Comparison of ENCODE assay signal across 8 cellular contexts in the genomic region with DNA sequence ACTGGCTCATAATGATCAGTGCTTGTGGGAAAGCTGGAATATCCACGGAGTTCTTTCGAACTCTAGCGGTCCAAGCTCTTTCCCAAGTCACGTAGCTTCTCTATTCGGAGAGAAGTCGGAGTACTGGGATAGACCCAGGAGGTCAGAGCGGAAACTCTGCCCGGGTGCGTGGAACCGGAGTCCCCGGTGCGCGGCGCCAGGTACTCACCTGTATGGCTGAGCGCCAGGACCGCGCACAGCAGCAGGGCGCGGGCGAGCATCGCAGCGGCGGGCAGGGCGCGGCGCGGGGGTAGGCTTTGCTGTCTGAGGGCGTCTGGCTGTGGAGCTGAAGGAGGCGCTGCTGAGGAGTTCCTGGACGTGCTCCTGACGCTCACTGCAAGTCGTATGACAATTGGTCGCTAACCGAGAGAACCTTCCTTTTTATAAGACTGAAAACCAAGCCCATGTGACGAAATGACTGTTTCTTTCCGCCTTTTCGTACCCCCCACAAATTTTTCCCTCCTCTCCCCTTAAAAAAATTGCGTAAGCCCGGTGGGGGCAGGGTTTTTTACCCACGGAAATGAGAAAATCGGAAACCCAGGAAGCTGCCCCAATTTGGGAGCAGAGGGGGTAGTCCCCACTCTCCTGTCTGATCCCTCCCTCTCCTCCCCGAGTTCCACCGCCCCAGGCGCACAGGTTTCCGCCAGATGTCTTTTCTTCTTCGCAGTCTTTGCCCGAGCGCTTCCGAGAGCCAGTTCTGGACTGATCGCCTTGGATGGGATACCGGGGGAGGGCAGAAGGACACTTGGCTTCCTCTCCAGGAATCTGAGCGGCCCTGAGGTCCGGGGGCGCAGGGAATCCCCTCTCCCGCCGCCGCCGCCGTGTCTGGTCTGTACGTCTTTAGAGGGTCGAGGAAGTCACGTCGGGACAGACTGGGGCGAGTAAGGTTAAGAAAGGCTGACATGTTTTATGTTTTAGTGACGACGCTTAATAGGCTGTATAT. TPM values are rescaled to one million over a fixed set of nuclear protein-coding genes. Genes with fewer than 3 reads are reported as not detected.
DNase-seq lines count a peak whose midpoint lies in the region; ATAC-seq and TF ChIP-seq lines count a peak whose summit lies in the region.

A gene (minus strand): TSS at position 393 of the 982 bp plus-strand sequence. CDS start 133 bp downstream, at position 260.

- H3K27me3 ChIP-seq in HL-60 (ENCODE audit: insufficient read depth, poor library complexity, severe bottlenecking) (no peaks in the 10 kb centered on the region), adrenal gland (no peaks in the 10 kb centered on the region), heart right ventricle (peaks cover 0 to 21% (median 10%) of the 10 kb centered on the region in 7 donors), ovary (no peaks in the 10 kb centered on the region), aorta (ENCODE audit: control insufficient read depth in 1 of 2, insufficient read depth in 2 of 2, low read length in 1 of 2) (no peaks in the 10 kb centered on the region)

- peak; percentile 54 for TF ChIP-seq CTCF in HL-60 (IDR thresholded peaks at IDR 0.05; ENCODE audit: insufficient read depth, low read length)
- peak in 1 of 6 experiments; percentile 19 for TF ChIP-seq CTCF in adrenal gland (IDR thresholded peaks at IDR 0.05)
- peak in 6 of 9 donors; percentile 20 to 55 (median 46) for TF ChIP-seq CTCF in heart right ventricle (IDR thresholded peaks at IDR 0.05)
- peak in 2 of 3 donors; percentile 20 to 26 for TF ChIP-seq CTCF in ovary (IDR thresholded peaks at IDR 0.05)

- TF ChIP-seq EP300 in ovary (IDR thresholded peaks at IDR 0.05) = peak; percentile 39

- H3K36me3 ChIP-seq in adrenal gland (replicated peaks in 1 of 2) (no peaks in the 10 kb centered on the region), heart right ventricle (peaks cover 0 to 31% (median 0%) of the 10 kb centered on the region in 9 donors), ovary (no peaks in the 10 kb centered on the region), aorta (ENCODE audit: control insufficient read depth in 1 of 2, insufficient read depth in 2 of 2, low read length in 1 of 2) (no peaks in the 10 kb centered on the region)

- TF ChIP-seq POLR2A in adrenal gland (IDR thresholded peaks at IDR 0.05) (peak in 1 of 2 donors; percentile 50), ovary (IDR thresholded peaks at IDR 0.05) (peak; percentile 53)

- intact Hi-C loops in adrenal gland (cut with DNase I) (no loop called here), heart right ventricle (cut with DNase I) (loop anchor here in 1 of 10 donors (10.0 kb wide), 3 partner anchors 76 to 304 kb away; no protein-coding TSS in a partner anchor), ovary (cut with DNase I) (no loop called here), aorta (cut with DNase I) (loop anchor here (5.0 to 10.0 kb wide), 2 partner anchors 196 to 198 kb away; no protein-coding TSS in a partner anchor)

- H3K9me3 ChIP-seq in adrenal gland (replicated peaks in 1 of 3) (no peaks in the 10 kb centered on the region), heart right ventricle (no peaks in the 10 kb centered on the region), ovary (no peaks in the 10 kb centered on the region), aorta (ENCODE audit: control insufficient read depth, low read length) (no peaks in the 10 kb centered on the region)

- peak within 1 kb of the TSS; percentile 65 for H3K27ac ChIP-seq in HL-60 (replicated peaks)
- H3K27ac ChIP-seq in adrenal gland = peak within 1 kb of the TSS in 4 of 5 donors; percentile 44 to 81 (median 70)
- peak within 1 kb of the TSS; percentile 18 to 86 (median 80) for H3K27ac ChIP-seq in heart right ventricle
- H3K27ac ChIP-seq in ovary = peak within 1 kb of the TSS in 1 of 2 donors; percentile 66
- peak within 1 kb of the TSS in 1 of 2 donors; percentile 80 for H3K27ac ChIP-seq in aorta (ENCODE audit: low read depth in 1 of 2, low read length in 2 of 2)

- peak; percentile 91 for DNase-seq in COR-L47 (lab: John Stamatoyannopoulos, UW)
- DNase-seq in HL-60 (ENCODE audit: low read depth in 1 of 2, low spot score in 1 of 2) = peak; percentile 77 to 90
- DNase-seq in adrenal gland = peak; percentile 35 to 78 (median 50)
- peak; percentile 63 to 73 for DNase-seq in heart right ventricle
- DNase-seq in ovary = peak; percentile 60 to 80 (median 66)
- DNase-seq in aorta = peak; percentile 84 to 90

- ATAC-seq in GM19468 (IDR thresholded peaks at IDR 0.05; ENCODE audit: extremely low read depth, unreplicated experiment) (peak; percentile 97), heart right ventricle (peak; percentile 91 to 97 (median 94)), aorta (ENCODE audit: low FRiP score) (peak; percentile 96)

- H3K4me1 ChIP-seq in adrenal gland (replicated peaks in 1 of 2) (no peaks in the 10 kb centered on the region), heart right ventricle (peaks cover 0 to 15% (median 0%) of the 10 kb centered on the region in 9 donors), ovary (ENCODE audit: insufficient read depth) (peaks cover 3% of the 10 kb centered on the region), aorta (ENCODE audit: control insufficient read depth in 1 of 2, insufficient read depth in 2 of 2, low read length in 2 of 2) (no peaks in the 10 kb centered on the region)

- H3K4me3 ChIP-seq in HL-60 (replicated peaks; ENCODE audit: insufficient read depth, low read length) (peak within 1 kb of the TSS; percentile 66), adrenal gland (peak within 1 kb of the TSS in 3 of 4 donors; percentile 10 to 62 (median 17)), heart right ventricle (peak within 1 kb of the TSS; percentile 41 to 67 (median 59)), ovary (peak within 1 kb of the TSS; percentile 60), aorta (ENCODE audit: low read length in 2 of 2) (peak within 1 kb of the TSS; percentile 27 to 81)

- WGBS in adrenal gland, 4 donors = 1 to 2% (median 1%) methylated on average over 45 to 66 of the region's 66 CpGs
- 1% methylated on average over 66 of the region's 66 CpGs for WGBS in heart right ventricle, 2 donors
- WGBS in ovary, 3 donors = 0 to 1% (median 0%) methylated on average over 66 of the region's 66 CpGs
- WGBS in aorta, 2 donors = 0 to 1% methylated on average over 66 of the region's 66 CpGs

TF ChIP-seq in PFSK-1, 5 proteins besides CTCF, POLR2A, EP300 and RAD21:
- TF ChIP-seq, protein P1, sequence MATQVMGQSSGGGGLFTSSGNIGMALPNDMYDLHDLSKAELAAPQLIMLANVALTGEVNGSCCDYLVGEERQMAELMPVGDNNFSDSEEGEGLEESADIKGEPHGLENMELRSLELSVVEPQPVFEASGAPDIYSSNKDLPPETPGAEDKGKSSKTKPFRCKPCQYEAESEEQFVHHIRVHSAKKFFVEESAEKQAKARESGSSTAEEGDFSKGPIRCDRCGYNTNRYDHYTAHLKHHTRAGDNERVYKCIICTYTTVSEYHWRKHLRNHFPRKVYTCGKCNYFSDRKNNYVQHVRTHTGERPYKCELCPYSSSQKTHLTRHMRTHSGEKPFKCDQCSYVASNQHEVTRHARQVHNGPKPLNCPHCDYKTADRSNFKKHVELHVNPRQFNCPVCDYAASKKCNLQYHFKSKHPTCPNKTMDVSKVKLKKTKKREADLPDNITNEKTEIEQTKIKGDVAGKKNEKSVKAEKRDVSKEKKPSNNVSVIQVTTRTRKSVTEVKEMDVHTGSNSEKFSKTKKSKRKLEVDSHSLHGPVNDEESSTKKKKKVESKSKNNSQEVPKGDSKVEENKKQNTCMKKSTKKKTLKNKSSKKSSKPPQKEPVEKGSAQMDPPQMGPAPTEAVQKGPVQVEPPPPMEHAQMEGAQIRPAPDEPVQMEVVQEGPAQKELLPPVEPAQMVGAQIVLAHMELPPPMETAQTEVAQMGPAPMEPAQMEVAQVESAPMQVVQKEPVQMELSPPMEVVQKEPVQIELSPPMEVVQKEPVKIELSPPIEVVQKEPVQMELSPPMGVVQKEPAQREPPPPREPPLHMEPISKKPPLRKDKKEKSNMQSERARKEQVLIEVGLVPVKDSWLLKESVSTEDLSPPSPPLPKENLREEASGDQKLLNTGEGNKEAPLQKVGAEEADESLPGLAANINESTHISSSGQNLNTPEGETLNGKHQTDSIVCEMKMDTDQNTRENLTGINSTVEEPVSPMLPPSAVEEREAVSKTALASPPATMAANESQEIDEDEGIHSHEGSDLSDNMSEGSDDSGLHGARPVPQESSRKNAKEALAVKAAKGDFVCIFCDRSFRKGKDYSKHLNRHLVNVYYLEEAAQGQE (IDR thresholded peaks at IDR 0.05; ENCODE audit: insufficient read depth in 1 of 2, low read depth in 2 of 2, low read length in 2 of 2) = no peak
- no peak for TF ChIP-seq SIN3A (IDR thresholded peaks at IDR 0.05; ENCODE audit: borderline replicate concordance, insufficient read depth, low read length)
- no peak for TF ChIP-seq TAF1 (IDR thresholded peaks at IDR 0.05; ENCODE audit: borderline replicate concordance, insufficient read depth, low read length)
- no peak for TF ChIP-seq POLR2AphosphoS5 (IDR thresholded peaks at IDR 0.05; ENCODE audit: low read depth, low read length)
- TF ChIP-seq FOXP2 (optimal IDR thresholded peaks at IDR 0.05; ENCODE audit: borderline replicate concordance, extremely low read depth, extremely low read length, insufficient read depth) = peak; percentile 27

RNA-seq across cellular contexts. Expression of the gene that starts here (rescaled TPM):
- polyA plus RNA-seq in PFSK-1 (2012; ENCODE audit: insufficient read length, low read depth) = 1.4 TPM
- 10 to 100 TPM in 2 of 8 donors, 1 to 10 TPM in 6; 1.5 to 21.5 (median 3.1) TPM for total RNA-seq in adrenal gland
- 10 to 100 TPM in 1 of 3 donors, 1 to 10 TPM in 1, under 1 TPM in 1; 0.77 to 13.6 (median 1.1) TPM for polyA plus RNA-seq in adrenal gland
- 1 to 10 TPM in 6 of 10 donors, under 1 TPM in 4; 0.30 to 7.1 (median 1.8) TPM for total RNA-seq in heart right ventricle
- under 1 TPM; 0.23 to 0.29 TPM for polyA plus RNA-seq in heart right ventricle
- 1 to 10 TPM in 5 of 7 donors, under 1 TPM in 2; 0.50 to 7.4 (median 2.4) TPM for total RNA-seq in ovary
- 1 to 10 TPM in 1 of 2 donors, under 1 TPM in 1; 0.86 to 2.4 TPM for polyA plus RNA-seq in ovary
- 10 to 100 TPM; 10.3 to 17.0 TPM for total RNA-seq in aorta
- polyA plus RNA-seq in aorta = 10 to 100 TPM in 1 of 2 donors, 1 to 10 TPM in 1; 2.0 to 10.7 TPM

Comparison
In these comparisons a context has a peak if more than half of its experiments do, and no peak if none do; other contexts are left out.
1. intact Hi-C loops: an anchor here in aorta (5.0 to 10.0 kb wide); none called in adrenal gland and ovary.